2 cellular contexts compared by ENCODE assay signal in the genomic region with DNA sequence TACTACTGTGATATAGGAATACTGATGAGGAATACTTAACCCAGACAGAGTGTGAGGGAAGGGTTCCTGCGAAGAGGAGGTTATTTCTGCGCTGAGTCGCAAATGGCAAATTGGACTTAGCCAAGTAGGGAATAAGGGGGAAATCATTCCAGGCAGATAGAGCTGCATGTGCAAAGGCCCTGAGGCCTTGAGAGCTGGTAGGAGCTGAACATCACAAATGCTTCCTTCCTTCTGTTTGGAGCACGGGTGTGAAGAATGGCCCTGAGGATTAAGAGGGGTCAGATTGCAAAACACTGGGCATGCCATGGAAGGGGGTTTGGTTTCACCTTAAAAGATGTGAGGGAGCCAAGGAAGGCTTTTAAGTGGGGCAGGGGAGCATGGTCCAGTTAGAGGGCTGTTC.
A peak's percentile ranks its signal among the peaks of the same experiment; 100 is the strongest.
TF ChIP-seq lines count a peak whose summit lies in the region.

No MANE protein-coding gene starts in this region.

TF ChIP-seq in K562, 482 proteins besides CTCF, POLR2A, EP300 and RAD21 (continued from another document and continues in another):
- no peak for TF ChIP-seq MTF1 (CRISPR knock-in tag; IDR thresholded peaks at IDR 0.05; ENCODE audit: borderline replicate concordance)
- TF ChIP-seq MED1 (CRISPR knock-in tag; IDR thresholded peaks at IDR 0.05; ENCODE audit: borderline replicate concordance): no peak
- TF ChIP-seq NR1H2 (CRISPR knock-in tag; IDR thresholded peaks at IDR 0.05): 0 out of 2 replicates have a peak, but pooled peaks have one; percentile 41
- TF ChIP-seq, protein P1, sequence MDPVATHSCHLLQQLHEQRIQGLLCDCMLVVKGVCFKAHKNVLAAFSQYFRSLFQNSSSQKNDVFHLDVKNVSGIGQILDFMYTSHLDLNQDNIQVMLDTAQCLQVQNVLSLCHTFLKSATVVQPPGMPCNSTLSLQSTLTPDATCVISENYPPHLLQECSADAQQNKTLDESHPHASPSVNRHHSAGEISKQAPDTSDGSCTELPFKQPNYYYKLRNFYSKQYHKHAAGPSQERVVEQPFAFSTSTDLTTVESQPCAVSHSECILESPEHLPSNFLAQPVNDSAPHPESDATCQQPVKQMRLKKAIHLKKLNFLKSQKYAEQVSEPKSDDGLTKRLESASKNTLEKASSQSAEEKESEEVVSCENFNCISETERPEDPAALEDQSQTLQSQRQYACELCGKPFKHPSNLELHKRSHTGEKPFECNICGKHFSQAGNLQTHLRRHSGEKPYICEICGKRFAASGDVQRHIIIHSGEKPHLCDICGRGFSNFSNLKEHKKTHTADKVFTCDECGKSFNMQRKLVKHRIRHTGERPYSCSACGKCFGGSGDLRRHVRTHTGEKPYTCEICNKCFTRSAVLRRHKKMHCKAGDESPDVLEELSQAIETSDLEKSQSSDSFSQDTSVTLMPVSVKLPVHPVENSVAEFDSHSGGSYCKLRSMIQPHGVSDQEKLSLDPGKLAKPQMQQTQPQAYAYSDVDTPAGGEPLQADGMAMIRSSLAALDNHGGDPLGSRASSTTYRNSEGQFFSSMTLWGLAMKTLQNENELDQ (CRISPR knock-in tag; IDR thresholded peaks at IDR 0.05; ENCODE audit: borderline replicate concordance): no peak
- TF ChIP-seq, protein P2, sequence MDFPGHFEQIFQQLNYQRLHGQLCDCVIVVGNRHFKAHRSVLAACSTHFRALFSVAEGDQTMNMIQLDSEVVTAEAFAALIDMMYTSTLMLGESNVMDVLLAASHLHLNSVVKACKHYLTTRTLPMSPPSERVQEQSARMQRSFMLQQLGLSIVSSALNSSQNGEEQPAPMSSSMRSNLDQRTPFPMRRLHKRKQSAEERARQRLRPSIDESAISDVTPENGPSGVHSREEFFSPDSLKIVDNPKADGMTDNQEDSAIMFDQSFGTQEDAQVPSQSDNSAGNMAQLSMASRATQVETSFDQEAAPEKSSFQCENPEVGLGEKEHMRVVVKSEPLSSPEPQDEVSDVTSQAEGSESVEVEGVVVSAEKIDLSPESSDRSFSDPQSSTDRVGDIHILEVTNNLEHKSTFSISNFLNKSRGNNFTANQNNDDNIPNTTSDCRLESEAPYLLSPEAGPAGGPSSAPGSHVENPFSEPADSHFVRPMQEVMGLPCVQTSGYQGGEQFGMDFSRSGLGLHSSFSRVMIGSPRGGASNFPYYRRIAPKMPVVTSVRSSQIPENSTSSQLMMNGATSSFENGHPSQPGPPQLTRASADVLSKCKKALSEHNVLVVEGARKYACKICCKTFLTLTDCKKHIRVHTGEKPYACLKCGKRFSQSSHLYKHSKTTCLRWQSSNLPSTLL (IDR thresholded peaks at IDR 0.05): no peak
- TF ChIP-seq, protein P3, sequence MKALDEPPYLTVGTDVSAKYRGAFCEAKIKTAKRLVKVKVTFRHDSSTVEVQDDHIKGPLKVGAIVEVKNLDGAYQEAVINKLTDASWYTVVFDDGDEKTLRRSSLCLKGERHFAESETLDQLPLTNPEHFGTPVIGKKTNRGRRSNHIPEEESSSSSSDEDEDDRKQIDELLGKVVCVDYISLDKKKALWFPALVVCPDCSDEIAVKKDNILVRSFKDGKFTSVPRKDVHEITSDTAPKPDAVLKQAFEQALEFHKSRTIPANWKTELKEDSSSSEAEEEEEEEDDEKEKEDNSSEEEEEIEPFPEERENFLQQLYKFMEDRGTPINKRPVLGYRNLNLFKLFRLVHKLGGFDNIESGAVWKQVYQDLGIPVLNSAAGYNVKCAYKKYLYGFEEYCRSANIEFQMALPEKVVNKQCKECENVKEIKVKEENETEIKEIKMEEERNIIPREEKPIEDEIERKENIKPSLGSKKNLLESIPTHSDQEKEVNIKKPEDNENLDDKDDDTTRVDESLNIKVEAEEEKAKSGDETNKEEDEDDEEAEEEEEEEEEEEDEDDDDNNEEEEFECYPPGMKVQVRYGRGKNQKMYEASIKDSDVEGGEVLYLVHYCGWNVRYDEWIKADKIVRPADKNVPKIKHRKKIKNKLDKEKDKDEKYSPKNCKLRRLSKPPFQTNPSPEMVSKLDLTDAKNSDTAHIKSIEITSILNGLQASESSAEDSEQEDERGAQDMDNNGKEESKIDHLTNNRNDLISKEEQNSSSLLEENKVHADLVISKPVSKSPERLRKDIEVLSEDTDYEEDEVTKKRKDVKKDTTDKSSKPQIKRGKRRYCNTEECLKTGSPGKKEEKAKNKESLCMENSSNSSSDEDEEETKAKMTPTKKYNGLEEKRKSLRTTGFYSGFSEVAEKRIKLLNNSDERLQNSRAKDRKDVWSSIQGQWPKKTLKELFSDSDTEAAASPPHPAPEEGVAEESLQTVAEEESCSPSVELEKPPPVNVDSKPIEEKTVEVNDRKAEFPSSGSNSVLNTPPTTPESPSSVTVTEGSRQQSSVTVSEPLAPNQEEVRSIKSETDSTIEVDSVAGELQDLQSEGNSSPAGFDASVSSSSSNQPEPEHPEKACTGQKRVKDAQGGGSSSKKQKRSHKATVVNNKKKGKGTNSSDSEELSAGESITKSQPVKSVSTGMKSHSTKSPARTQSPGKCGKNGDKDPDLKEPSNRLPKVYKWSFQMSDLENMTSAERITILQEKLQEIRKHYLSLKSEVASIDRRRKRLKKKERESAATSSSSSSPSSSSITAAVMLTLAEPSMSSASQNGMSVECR (CRISPR knock-in tag; IDR thresholded peaks at IDR 0.05): no peak
- TF ChIP-seq ELF1 (tag; IDR thresholded peaks at IDR 0.05): no peak
- TF ChIP-seq, protein P4, sequence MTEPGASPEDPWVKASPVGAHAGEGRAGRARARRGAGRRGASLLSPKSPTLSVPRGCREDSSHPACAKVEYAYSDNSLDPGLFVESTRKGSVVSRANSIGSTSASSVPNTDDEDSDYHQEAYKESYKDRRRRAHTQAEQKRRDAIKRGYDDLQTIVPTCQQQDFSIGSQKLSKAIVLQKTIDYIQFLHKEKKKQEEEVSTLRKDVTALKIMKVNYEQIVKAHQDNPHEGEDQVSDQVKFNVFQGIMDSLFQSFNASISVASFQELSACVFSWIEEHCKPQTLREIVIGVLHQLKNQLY (CRISPR knock-in tag; conservative IDR thresholded peaks at IDR 0.05): no peak
- no peak for TF ChIP-seq ZNF217 (CRISPR knock-in tag; IDR thresholded peaks at IDR 0.05)
- TF ChIP-seq, protein P5, sequence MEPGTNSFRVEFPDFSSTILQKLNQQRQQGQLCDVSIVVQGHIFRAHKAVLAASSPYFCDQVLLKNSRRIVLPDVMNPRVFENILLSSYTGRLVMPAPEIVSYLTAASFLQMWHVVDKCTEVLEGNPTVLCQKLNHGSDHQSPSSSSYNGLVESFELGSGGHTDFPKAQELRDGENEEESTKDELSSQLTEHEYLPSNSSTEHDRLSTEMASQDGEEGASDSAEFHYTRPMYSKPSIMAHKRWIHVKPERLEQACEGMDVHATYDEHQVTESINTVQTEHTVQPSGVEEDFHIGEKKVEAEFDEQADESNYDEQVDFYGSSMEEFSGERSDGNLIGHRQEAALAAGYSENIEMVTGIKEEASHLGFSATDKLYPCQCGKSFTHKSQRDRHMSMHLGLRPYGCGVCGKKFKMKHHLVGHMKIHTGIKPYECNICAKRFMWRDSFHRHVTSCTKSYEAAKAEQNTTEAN (CRISPR knock-in tag; IDR thresholded peaks at IDR 0.05): no peak
- TF ChIP-seq, protein P6, sequence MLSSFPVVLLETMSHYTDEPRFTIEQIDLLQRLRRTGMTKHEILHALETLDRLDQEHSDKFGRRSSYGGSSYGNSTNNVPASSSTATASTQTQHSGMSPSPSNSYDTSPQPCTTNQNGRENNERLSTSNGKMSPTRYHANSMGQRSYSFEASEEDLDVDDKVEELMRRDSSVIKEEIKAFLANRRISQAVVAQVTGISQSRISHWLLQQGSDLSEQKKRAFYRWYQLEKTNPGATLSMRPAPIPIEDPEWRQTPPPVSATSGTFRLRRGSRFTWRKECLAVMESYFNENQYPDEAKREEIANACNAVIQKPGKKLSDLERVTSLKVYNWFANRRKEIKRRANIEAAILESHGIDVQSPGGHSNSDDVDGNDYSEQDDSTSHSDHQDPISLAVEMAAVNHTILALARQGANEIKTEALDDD (IDR thresholded peaks at IDR 0.05): no peak

TF ChIP-seq in neural cell, 6 proteins besides CTCF, POLR2A, EP300 and RAD21 (continued from another document):
- TF ChIP-seq, protein P7, sequence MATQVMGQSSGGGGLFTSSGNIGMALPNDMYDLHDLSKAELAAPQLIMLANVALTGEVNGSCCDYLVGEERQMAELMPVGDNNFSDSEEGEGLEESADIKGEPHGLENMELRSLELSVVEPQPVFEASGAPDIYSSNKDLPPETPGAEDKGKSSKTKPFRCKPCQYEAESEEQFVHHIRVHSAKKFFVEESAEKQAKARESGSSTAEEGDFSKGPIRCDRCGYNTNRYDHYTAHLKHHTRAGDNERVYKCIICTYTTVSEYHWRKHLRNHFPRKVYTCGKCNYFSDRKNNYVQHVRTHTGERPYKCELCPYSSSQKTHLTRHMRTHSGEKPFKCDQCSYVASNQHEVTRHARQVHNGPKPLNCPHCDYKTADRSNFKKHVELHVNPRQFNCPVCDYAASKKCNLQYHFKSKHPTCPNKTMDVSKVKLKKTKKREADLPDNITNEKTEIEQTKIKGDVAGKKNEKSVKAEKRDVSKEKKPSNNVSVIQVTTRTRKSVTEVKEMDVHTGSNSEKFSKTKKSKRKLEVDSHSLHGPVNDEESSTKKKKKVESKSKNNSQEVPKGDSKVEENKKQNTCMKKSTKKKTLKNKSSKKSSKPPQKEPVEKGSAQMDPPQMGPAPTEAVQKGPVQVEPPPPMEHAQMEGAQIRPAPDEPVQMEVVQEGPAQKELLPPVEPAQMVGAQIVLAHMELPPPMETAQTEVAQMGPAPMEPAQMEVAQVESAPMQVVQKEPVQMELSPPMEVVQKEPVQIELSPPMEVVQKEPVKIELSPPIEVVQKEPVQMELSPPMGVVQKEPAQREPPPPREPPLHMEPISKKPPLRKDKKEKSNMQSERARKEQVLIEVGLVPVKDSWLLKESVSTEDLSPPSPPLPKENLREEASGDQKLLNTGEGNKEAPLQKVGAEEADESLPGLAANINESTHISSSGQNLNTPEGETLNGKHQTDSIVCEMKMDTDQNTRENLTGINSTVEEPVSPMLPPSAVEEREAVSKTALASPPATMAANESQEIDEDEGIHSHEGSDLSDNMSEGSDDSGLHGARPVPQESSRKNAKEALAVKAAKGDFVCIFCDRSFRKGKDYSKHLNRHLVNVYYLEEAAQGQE (IDR thresholded peaks at IDR 0.05; ENCODE audit: borderline replicate concordance): peak; percentile 50
